8 cellular contexts compared by ENCODE assay signal in the genomic region with DNA sequence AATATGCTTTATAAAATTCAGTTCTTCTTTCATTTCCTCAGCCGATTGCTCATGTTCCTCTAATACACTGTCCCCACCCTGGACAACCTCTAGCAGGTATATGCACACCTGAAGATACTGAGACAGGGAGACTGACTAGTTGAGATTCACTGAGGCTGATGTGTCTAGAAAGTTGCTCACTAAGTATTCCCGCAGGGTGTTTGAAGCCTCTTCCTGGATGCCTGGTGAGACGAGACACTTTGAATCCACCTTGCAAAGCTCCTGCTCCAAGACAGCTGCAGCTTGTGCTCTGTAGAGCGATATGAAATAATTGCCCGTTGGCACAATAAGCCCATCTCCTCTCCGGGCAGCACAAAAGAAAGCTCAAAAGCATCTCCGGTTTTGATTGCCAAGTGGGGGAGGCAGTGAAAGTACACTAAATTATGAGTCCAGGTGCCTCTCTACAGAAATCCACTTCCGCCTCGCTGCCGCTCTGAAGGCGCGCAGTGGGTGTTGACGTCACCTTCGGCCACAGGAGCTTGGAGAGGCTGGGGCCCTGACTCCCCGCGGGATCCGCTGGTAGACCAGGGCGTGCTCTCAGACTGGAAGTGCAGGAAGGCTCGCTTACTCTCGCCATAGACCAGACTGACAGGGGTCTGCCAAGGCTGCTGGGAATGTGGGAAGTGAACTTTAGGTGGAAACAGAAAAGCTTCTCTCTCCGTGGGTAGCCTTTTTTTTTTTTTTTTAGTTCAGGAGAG. TPM values are rescaled to one million over a fixed set of nuclear protein-coding genes. Genes with fewer than 3 reads are reported as not detected.
DNase-seq lines count a peak whose midpoint lies in the region; ATAC-seq and TF ChIP-seq lines count a peak whose summit lies in the region.

No MANE protein-coding gene starts in this region.

- CTCF ChIA-PET in WTC11 (lab: Charles Lee), result interaction anchor here (0.6 to 3.0 kb wide), 9 partner anchors 9 to 160 kb away, joined by 3 to 16 read pairs (median 4); no protein-coding TSS in a partner anchor

- WGBS in lung, 2 donors, result 10 to 13% methylated on average over 21 of the region's 21 CpGs

- peak; percentile 89 for ATAC-seq in GM18508 (IDR thresholded peaks at IDR 0.05; ENCODE audit: insufficient read depth, unreplicated experiment)
- peak; percentile 100 for ATAC-seq in HG02885 (IDR thresholded peaks at IDR 0.05; ENCODE audit: poor library complexity, unreplicated experiment)
- ATAC-seq in WTC11, result peak; percentile 74
- peak; percentile 86 for ATAC-seq in lung (ENCODE audit: insufficient read depth, low FRiP score)

- peak overlapping the region; percentile 18; the same call in 1 of the 2 replicates for H3K4me3 Mint-ChIP-seq in WTC11

- no peaks in the 10 kb centered on the region for H3K36me3 ChIP-seq in lung (ENCODE audit: control insufficient read depth in 2 of 2, insufficient read depth in 2 of 2, low read length in 2 of 2)

- peak overlapping the region; percentile 22 for H3K4me3 ChIP-seq in lung

- peaks cover 2% of the 10 kb centered on the region; the same call in 1 of the 2 replicates for H3K27me3 Mint-ChIP-seq in WTC11 (ENCODE audit: low read depth)

- peaks cover 8% of the 10 kb centered on the region for H3K4me1 Mint-ChIP-seq in WTC11

- DNase-seq in NCI-H187 treated with DMSO at 0.1 percent for 48 hours (lab: John Stamatoyannopoulos, UW) (peak; percentile 97), WTC11 (ENCODE audit: low spot score) (peak; percentile 28), lung (ENCODE audit: low spot score) (peak; percentile 78), KG1 (lab: John Stamatoyannopoulos, UW) (no peak)
- peak; percentile 74 for DNase-seq in central memory CD4-positive, alpha-beta T cell
- DNase-seq in stimulated activated CD8-positive, alpha-beta memory T cell treated with anti-CD3 and anti-CD28 coated beads, Interleukin-12 subunit alpha, Interleukin-12 subunit beta, amount 100 ng/mL, for 4 hours (ENCODE audit: low read depth), result peak; percentile 43

- POLR2A ChIA-PET in WTC11 (lab: Charles Lee), result interaction anchor here (0.6 kb wide), 1 partner anchor 49 kb away, joined by 4 read pairs; no protein-coding TSS in a partner anchor

- peaks cover 0 to 5% of the 10 kb centered on the region in 2 donors for H3K4me1 ChIP-seq in lung (ENCODE audit: control insufficient read depth in 2 of 2, insufficient read depth in 2 of 2, low read length in 2 of 2)

- H3K27ac ChIP-seq in lung (ENCODE audit: low read depth in 1 of 2, low read length in 1 of 2), result peak overlapping the region in 1 of 2 donors; percentile 5

- 0 out of 2 replicates have a peak, but pooled peaks cover 4% of the 10 kb centered on the region for H3K9me3 Mint-ChIP-seq in WTC11

- peaks cover 5% of the 10 kb centered on the region for H3K27me3 ChIP-seq in lung (ENCODE audit: control insufficient read depth, insufficient read depth)

- H3K27ac Mint-ChIP-seq in WTC11, result no peak overlapping the region

- H3K36me3 Mint-ChIP-seq in WTC11, result no peaks in the 10 kb centered on the region

- TF ChIP-seq CTCF in WTC11 (IDR thresholded peaks at IDR 0.05) (no peak), lung (IDR thresholded peaks at IDR 0.05; ENCODE audit: control extremely low read depth, extremely low read depth) (no peak)

- H3K9me3 ChIP-seq in lung (ENCODE audit: control insufficient read depth in 2 of 2, insufficient read depth in 1 of 2, low read length in 1 of 2), result no peaks in the 10 kb centered on the region

TF ChIP-seq in WTC11, 78 proteins besides CTCF, POLR2A, EP300 and RAD21:
- no peak for TF ChIP-seq ZNF138 (CRISPR knock-in tag; conservative IDR thresholded peaks at IDR 0.05)
- no peak for TF ChIP-seq NR2C2 (CRISPR knock-in tag; IDR thresholded peaks at IDR 0.05)
- TF ChIP-seq ARID4B (CRISPR knock-in tag; IDR thresholded peaks at IDR 0.05; ENCODE audit: borderline replicate concordance), result no peak

RNA-seq across cellular contexts. Expression of gene GPA33, which starts 46.3 kb away (rescaled TPM):
- total RNA-seq in WTC11 (2021) (0.25 to 0.63 TPM (median 0.27 TPM) in 3 replicates), lung (1 to 10 TPM in 1 of 2 donors, under 1 TPM in 1; 0.26 to 1.5 TPM)
- under 1 TPM; 0.69 to 0.71 TPM for polyA plus RNA-seq in lung

RNA-seq across cellular contexts. Expression of gene STYXL2, which starts 50.0 kb away (rescaled TPM):
- 0.14 to 0.59 TPM (median 0.57 TPM) in 3 replicates for total RNA-seq in WTC11 (2021)
- under 1 TPM; 0.09 to 0.57 TPM for total RNA-seq in lung
- under 1 TPM; 0.02 to 0.08 TPM for polyA plus RNA-seq in lung

RNA-seq across cellular contexts. Expression of gene MAEL, which starts 54.8 kb away (rescaled TPM):
- total RNA-seq in WTC11 (2021), result 0.25 to 0.26 TPM in 2 of 3 replicates, not detected in the other
- total RNA-seq in lung, result not detected
- polyA plus RNA-seq in lung, result under 1 TPM; 0.03 to 0.06 TPM
